Comparison of ENCODE assay signal across 8 cellular contexts in genomic region chr10:14560274-14560673, GRCh38.
A peak's percentile ranks its signal among the peaks of the same experiment; 100 is the strongest.
DNase-seq lines count a peak whose midpoint lies in the region; TF ChIP-seq lines count a peak whose summit lies in the region.

No MANE protein-coding gene starts in this region.

- no peaks in the 10 kb centered on the region for H3K9me3 Mint-ChIP-seq in stimulated activated naive CD8-positive, alpha-beta T cell treated with anti-CD3 and anti-CD28 coated beads, Interleukin-15, Interleukin-2, amounts not matched to agents 100 ng/mL and 50 ng/mL, for 24 hours

- H3K4me1 Mint-ChIP-seq in stimulated activated naive CD8-positive, alpha-beta T cell treated with anti-CD3 and anti-CD28 coated beads, Interleukin-15, Interleukin-2, amounts not matched to agents 100 ng/mL and 50 ng/mL, for 24 hours (ENCODE audit: low read depth): peaks cover 98% of the 10 kb centered on the region

- H3K36me3 Mint-ChIP-seq in stimulated activated naive CD8-positive, alpha-beta T cell treated with anti-CD3 and anti-CD28 coated beads, Interleukin-15, Interleukin-2, amounts not matched to agents 100 ng/mL and 50 ng/mL, for 24 hours (ENCODE audit: low read depth): peaks cover 21% of the 10 kb centered on the region

- H3K27me3 ChIP-seq in esophagus muscularis mucosa: no peaks in the 10 kb centered on the region

- H3K4me1 ChIP-seq in esophagus muscularis mucosa: peaks cover 0 to 22% (median 14%) of the 10 kb centered on the region in 4 donors

- no peak for TF ChIP-seq POLR2A in esophagus muscularis mucosa (IDR thresholded peaks at IDR 0.05; ENCODE audit: low read depth)

- WGBS in esophagus muscularis mucosa: 76% methylated on average over 9 of the region's 9 CpGs

- H3K36me3 ChIP-seq in esophagus muscularis mucosa: no peaks in the 10 kb centered on the region

- H3K27ac ChIP-seq in esophagus muscularis mucosa (replicated peaks in 1 of 4): no peak overlapping the region

- DNase-seq in EL (peak; percentile 80), NOMO-1 (lab: John Stamatoyannopoulos, UW; ENCODE audit: unreplicated experiment in 2 of 2) (peak; percentile 59 to 85), islet precursor cell (peak; percentile 79), putamen (ENCODE audit: low spot score) (no peak), GDM1 (lab: John Stamatoyannopoulos, UW) (no peak), esophagus muscularis mucosa (ENCODE audit: extremely low spot score) (no peak)
- peak; percentile 77 to 80 for DNase-seq in activated T-cell treated with anti-CD3 and anti-CD28 coated beads, Interleukin-2, amount 50 U/mL, for 48 hours

- H3K9me3 ChIP-seq in esophagus muscularis mucosa: no peaks in the 10 kb centered on the region

- H3K27ac Mint-ChIP-seq in stimulated activated naive CD8-positive, alpha-beta T cell treated with anti-CD3 and anti-CD28 coated beads, Interleukin-15, Interleukin-2, amounts not matched to agents 100 ng/mL and 50 ng/mL, for 24 hours: peak overlapping the region; percentile 86

- intact Hi-C loops in esophagus muscularis mucosa (cut with DNase I): no loop called here

- no peaks in the 10 kb centered on the region for H3K27me3 Mint-ChIP-seq in stimulated activated naive CD8-positive, alpha-beta T cell treated with anti-CD3 and anti-CD28 coated beads, Interleukin-15, Interleukin-2, amounts not matched to agents 100 ng/mL and 50 ng/mL, for 24 hours

- no peak overlapping the region for H3K4me3 ChIP-seq in esophagus muscularis mucosa

- peak in 1 of 3 experiments; percentile 17 for TF ChIP-seq CTCF in esophagus muscularis mucosa (IDR thresholded peaks at IDR 0.05)

- no peak for TF ChIP-seq EP300 in esophagus muscularis mucosa (IDR thresholded peaks at IDR 0.05)

- peak overlapping the region; percentile 58 for H3K4me3 Mint-ChIP-seq in stimulated activated naive CD8-positive, alpha-beta T cell treated with anti-CD3 and anti-CD28 coated beads, Interleukin-15, Interleukin-2, amounts not matched to agents 100 ng/mL and 50 ng/mL, for 24 hours

Comparison
In these comparisons a context has a peak if more than half of its experiments do, and no peak if none do; other contexts are left out.
1. DNase-seq: peak in EL (single experiment), NOMO-1 (2 of 2), activated T-cell treated with anti-CD3 and anti-CD28 coated beads, Interleukin-2, amount 50 U/mL, for 48 hours (2 of 2) and islet precursor cell (single experiment); none in putamen (single experiment), GDM1 (single experiment) and esophagus muscularis mucosa (single experiment).